ENCODE assay signal across 33 cellular contexts in the genomic region with DNA sequence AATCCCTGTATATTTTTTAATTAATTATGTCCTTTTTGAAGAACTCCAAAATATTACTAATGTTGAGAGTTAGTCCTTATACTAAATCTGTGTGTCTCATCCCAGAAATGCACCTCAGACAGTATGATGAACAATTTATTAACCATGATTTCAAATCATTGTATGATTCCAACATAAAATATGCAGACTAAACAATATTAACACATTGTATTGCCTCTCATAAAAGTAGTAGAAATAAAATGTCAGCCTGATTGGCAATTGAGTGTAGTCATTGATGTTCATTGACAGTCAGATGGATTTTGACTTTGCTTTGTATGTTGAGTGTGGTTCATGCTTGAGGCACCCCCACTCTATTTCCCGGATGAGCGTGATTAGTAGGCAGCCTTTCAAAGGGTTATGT.
"Had no signal": no experiment of that assay in that cellular context is flagged by ENCODE, and none has a peak within 500 bp of the region (broad histone marks: within the 10 kb centered on the region; RNA-seq: fewer than 3 reads in every experiment).

No MANE protein-coding gene starts in this region.

- H3K9ac ChIP-seq: parathyroid adenoma had no signal

- H3K27me3 ChIP-seq: neutrophil, ovary, sigmoid colon, spleen, suprapubic skin, testis, tibial artery, transverse colon, upper lobe of right lung, uterus had no signal

- H3K4me3 ChIP-seq: ovary, psoas muscle, sigmoid colon, spleen, suprapubic skin, testis, tibial artery, transverse colon, upper lobe of right lung, uterus had no signal

- H3K36me3 ChIP-seq: neutrophil, ovary, spleen, uterus had no signal

- H3K36me3 Mint-ChIP-seq: naive B cell; naive thymus-derived CD8-positive, alpha-beta T cell; stimulated activated memory B cell treated with anti-CD40 and anti-IgM and Interleukin-4, amounts not matched to agents 10 μg/mL and 1 μg/mL and 100 μg/mL, for 72 hours had no signal

- H3K79me2 ChIP-seq: parathyroid adenoma had no signal

- H3K4me1 ChIP-seq: testis, tibial artery, uterus had no signal

- H3K27ac ChIP-seq: neutrophil, ovary, parathyroid adenoma, psoas muscle, sigmoid colon, suprapubic skin, testis, tibial artery, transverse colon, upper lobe of right lung, uterus had no signal

- H3K4me3 Mint-ChIP-seq: naive thymus-derived CD8-positive, alpha-beta T cell; natural killer cell treated with Interleukin-12 subunit alpha and Interleukin-12 subunit beta and Interleukin-15 and Interleukin-18, amount 100 ng/mL, for 72 hours; nephron progenitor cell; neural crest cell; stimulated activated memory B cell treated with anti-CD40 and anti-IgM and Interleukin-4, amounts not matched to agents 10 μg/mL and 1 μg/mL and 100 μg/mL, for 72 hours; stimulated activated naive CD8-positive, alpha-beta T cell treated with anti-CD3 and anti-CD28 coated beads, Interleukin-15, amount 100 ng/mL, for 72 hours; type B pancreatic cell had no signal

- H3K27ac Mint-ChIP-seq: naive thymus-derived CD8-positive, alpha-beta T cell; nephron progenitor cell; progenitor cell of endocrine pancreas; stimulated activated memory B cell treated with anti-CD40 and anti-IgM and Interleukin-4, amounts not matched to agents 10 μg/mL and 1 μg/mL and 100 μg/mL, for 72 hours; stimulated activated naive CD8-positive, alpha-beta T cell treated with anti-CD3 and anti-CD28 coated beads, Interleukin-15, amount 100 ng/mL, for 72 hours; type B pancreatic cell had no signal

- H3K9me3 Mint-ChIP-seq: naive thymus-derived CD8-positive, alpha-beta T cell; natural killer cell treated with Interleukin-12 subunit alpha and Interleukin-12 subunit beta and Interleukin-15 and Interleukin-18, amount 100 ng/mL, for 72 hours; nephron progenitor cell; neural crest cell; stimulated activated memory B cell treated with anti-CD40 and anti-IgM and Interleukin-4, amounts not matched to agents 10 μg/mL and 1 μg/mL and 100 μg/mL, for 72 hours; stimulated activated naive CD8-positive, alpha-beta T cell treated with anti-CD3 and anti-CD28 coated beads, Interleukin-15, amount 100 ng/mL, for 72 hours; type B pancreatic cell had no signal

- H2AFZ ChIP-seq: parathyroid adenoma had no signal

- FAIRE-seq: small intestine had no signal

- ATAC-seq: naive thymus-derived CD8-positive, alpha-beta T cell; natural killer cell treated with Interleukin-12 subunit alpha and Interleukin-12 subunit beta and Interleukin-15 and Interleukin-18, amount 100 ng/mL, for 72 hours; psoas muscle; right cardiac atrium; stimulated activated memory B cell treated with anti-CD40 and anti-IgM and Interleukin-4, amounts not matched to agents 10 μg/mL and 1 μg/mL and 100 μg/mL, for 72 hours; stimulated activated naive CD8-positive, alpha-beta T cell treated with anti-CD3 and anti-CD28 coated beads, Interleukin-15, amount 100 ng/mL, for 72 hours; stimulated activated naive CD8-positive, alpha-beta T cell treated with anti-CD3 and anti-CD28 coated beads, Interleukin-15, Interleukin-2, amounts not matched to agents 100 U/mL and 50 U/mL, for 24 hours; upper lobe of right lung had no signal

- DNase-seq: naive B cell; naive thymus-derived CD8-positive, alpha-beta T cell; nephron progenitor cell; nucleus accumbens; ovary; posterior cingulate gyrus; psoas muscle; right cardiac atrium; sigmoid colon; small intestine; spleen; stimulated activated CD4-positive, alpha-beta T cell treated with anti-CD3 and anti-CD28 coated beads, Interleukin-12 subunit alpha, Interleukin-12 subunit beta, amount 100 ng/mL, for 4 hours; stimulated activated CD4-positive, alpha-beta T cell treated with anti-CD3 and anti-CD28 coated beads, Interleukin-1b, Interleukin-23, amount 100 ng/mL, for 48 hours; stimulated activated CD4-positive, alpha-beta T cell treated with anti-CD3 and anti-CD28 coated beads, Interleukin-4, amount 100 ng/mL, for 1 hour; stimulated activated CD4-positive, alpha-beta T cell treated with anti-CD3 and anti-CD28 coated beads, Interleukin-4, amount 100 ng/mL, for 4 hours; stimulated activated CD8-positive, alpha-beta memory T cell treated with anti-CD3 and anti-CD28 coated beads, Interleukin-4, amount 100 ng/mL, for 48 hours; stimulated activated naive CD4-positive, alpha-beta T cell; stimulated activated naive CD8-positive, alpha-beta T cell treated with anti-CD3 and anti-CD28 coated beads, Interleukin-15, amount 100 ng/mL, for 72 hours; stimulated activated naive CD8-positive, alpha-beta T cell treated with anti-CD3 and anti-CD28 coated beads, Interleukin-15, Interleukin-2, amounts not matched to agents 100 U/mL and 50 U/mL, for 24 hours; substantia nigra; testis; tibial artery; transverse colon; upper lobe of right lung; uterus had no signal

- H3K9me3 ChIP-seq: neutrophil, ovary, psoas muscle, sigmoid colon, spleen, suprapubic skin, testis, tibial artery, transverse colon, upper lobe of right lung, uterus had no signal

- H3K27me3 Mint-ChIP-seq: naive B cell; progenitor cell of endocrine pancreas; stimulated activated naive CD8-positive, alpha-beta T cell treated with anti-CD3 and anti-CD28 coated beads, Interleukin-15, amount 100 ng/mL, for 72 hours; type B pancreatic cell had no signal
